Comparison of ENCODE assay signal across 16 cellular contexts in the genomic region with DNA sequence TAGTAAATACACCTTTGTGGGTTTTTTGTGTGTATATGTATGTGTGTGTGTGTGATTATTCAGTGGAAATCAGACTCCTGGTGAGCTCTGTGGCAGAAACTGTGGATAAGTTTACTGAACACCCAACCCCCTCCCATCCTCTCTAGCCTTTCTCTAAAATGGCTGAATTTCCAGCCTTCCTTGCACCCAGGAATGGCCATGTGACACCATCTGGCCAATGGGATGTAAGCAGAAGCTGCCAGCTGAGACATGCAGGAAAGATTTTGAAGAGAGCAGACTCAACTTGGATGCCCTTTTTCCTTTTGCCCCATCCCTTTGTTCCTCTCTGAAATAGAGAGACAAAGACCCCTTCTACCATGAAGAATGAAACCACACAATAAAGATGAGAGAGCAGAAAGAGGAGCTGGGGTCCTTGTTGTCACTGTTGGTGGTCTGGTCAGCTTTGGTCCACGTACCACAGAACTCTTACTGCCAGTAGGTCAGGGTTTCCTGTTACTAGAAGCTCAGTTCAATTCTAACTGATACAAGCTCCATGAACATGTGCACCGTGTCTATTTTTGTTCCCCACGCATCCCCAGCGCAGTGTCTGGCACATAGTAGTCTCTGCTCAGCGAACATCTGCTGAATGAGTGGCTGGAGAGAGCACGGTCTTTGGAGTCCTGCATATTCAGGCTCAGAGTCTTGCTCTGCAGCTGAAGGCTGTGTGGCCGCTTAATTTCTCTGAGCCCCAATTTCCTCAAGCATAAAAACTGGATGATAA. TPM values are rescaled to one million over a fixed set of nuclear protein-coding genes. Genes with fewer than 3 reads are reported as not detected.
DNase-seq lines count a peak whose midpoint lies in the region; ATAC-seq, FAIRE-seq and TF ChIP-seq lines count a peak whose summit lies in the region.
"Had no signal": no experiment of that assay in that cellular context is flagged by ENCODE, and none has a peak within 500 bp of the region (broad histone marks: within the 10 kb centered on the region; RNA-seq: fewer than 3 reads in every experiment).

No MANE protein-coding gene starts in this region.

- no peak for TF ChIP-seq POLR2A in K562 (conservative IDR thresholded peaks at IDR 0.05)

- no peak for TF ChIP-seq RAD21 in K562 (CRISPR knock-in tag; conservative IDR thresholded peaks at IDR 0.05 in 1 of 2, IDR thresholded peaks at IDR 0.05 in 1 of 2)

- no peak overlapping the region for H3K4me3 Mint-ChIP-seq in activated T-cell treated with anti-CD3 and anti-CD28 coated beads, Interleukin-2, amount 50 U/mL, for 4 hours
- H3K4me3 Mint-ChIP-seq: CD4-positive, CD25-positive, alpha-beta regulatory T cell had no signal

- no peaks in the 10 kb centered on the region for H3F3A ChIP-seq in smooth muscle cell (ENCODE audit: low read depth)

- no peak overlapping the region for H3K4me2 ChIP-seq in K562 (ENCODE audit: insufficient read depth, low read length)
- H3K4me2 ChIP-seq in smooth muscle cell = no peak overlapping the region

- no peaks in the 10 kb centered on the region; a peak in 1 of 5 replicates for H3K27me3 ChIP-seq in K562 (ENCODE audit: control insufficient read depth in 2 of 2, insufficient read depth in 2 of 2, low read length in 2 of 2)
- no peaks in the 10 kb centered on the region for H3K27me3 ChIP-seq in psoas muscle (ENCODE audit: insufficient read depth in 3 of 3, low read length in 2 of 3)
- H3K27me3 ChIP-seq in smooth muscle cell (ENCODE audit: low read depth) = peaks cover 3% of the 10 kb centered on the region
- H3K27me3 ChIP-seq: BLaER1 treated with 17β-estradiol and CSF1 and Interleukin-3, amounts not matched to agents 10 nM and 100 nM had no signal

- TF ChIP-seq EP300 in K562 (IDR thresholded peaks at IDR 0.05; ENCODE audit: low read length) = no peak

- H3K27me3 Mint-ChIP-seq in activated T-cell treated with anti-CD3 and anti-CD28 coated beads, Interleukin-2, amount 50 U/mL, for 4 hours (ENCODE audit: low read depth) = peaks cover 9% of the 10 kb centered on the region
- H3K27me3 Mint-ChIP-seq: CD4-positive, CD25-positive, alpha-beta regulatory T cell had no signal

- no peak for TF ChIP-seq CTCF in K562 (IDR thresholded peaks at IDR 0.05 in 2 of 3, conservative IDR thresholded peaks at IDR 0.05 in 1 of 3; ENCODE audit: insufficient read depth in 2 of 3, low read depth in 1 of 3, low read length in 3 of 3)
- no peak for TF ChIP-seq CTCF in psoas muscle (IDR thresholded peaks at IDR 0.05)
- no peak for TF ChIP-seq CTCF in smooth muscle cell (IDR thresholded peaks at IDR 0.05; ENCODE audit: borderline replicate concordance, insufficient read depth, poor library complexity, severe bottlenecking)

- 0% methylated on average over 4 of the region's 7 CpGs for WGBS in K562 (ENCODE audit: insufficient coverage, low coverage, missing lambda C conversion rate)
- WGBS in psoas muscle, 3 donors = 33 to 46% (median 39%) methylated on average over 7 of the region's 7 CpGs
- WGBS in smooth muscle cell (ENCODE audit: low lambda C conversion rate) = 93% methylated on average over 7 of the region's 7 CpGs

- POLR2A ChIA-PET in K562 (lab: Yijun Ruan, JAX) = no interaction called here

- H2AFZ ChIP-seq in K562 (ENCODE audit: low read depth, low read length) (no peak overlapping the region), smooth muscle cell (ENCODE audit: low read depth) (no peak overlapping the region)

- ATAC-seq in K562 (no peak), psoas muscle (peak; percentile 59 to 76 (median 70))
- ATAC-seq in activated T-cell treated with anti-CD3 and anti-CD28 coated beads, Interleukin-2, amount 50 U/mL, for 4 hours = no peak
- ATAC-seq: HCT116 had no signal

- in situ Hi-C loops in K562 (cut with MboI) = no loop called here

- intact Hi-C loops in K562 (cut with micrococcal nuclease) (no loop called here), psoas muscle (cut with DNase I) (no loop called here)

- H3K9me3 ChIP-seq in K562 (replicated peaks; ENCODE audit: control insufficient read depth, insufficient read depth, low read depth, low read length) = no peaks in the 10 kb centered on the region
- no peaks in the 10 kb centered on the region for H3K9me3 ChIP-seq in psoas muscle
- H3K9me3 ChIP-seq in smooth muscle cell (replicated peaks; ENCODE audit: low read depth) = no peaks in the 10 kb centered on the region

- no peaks in the 10 kb centered on the region for H3K9me1 ChIP-seq in K562 (ENCODE audit: control insufficient read depth, insufficient read depth, low read length)

- H3K27ac ChIP-seq in K562 (ENCODE audit: extremely low read depth, low read depth, low read length) (no peak overlapping the region), psoas muscle (no peak overlapping the region), smooth muscle cell (ENCODE audit: low read depth) (no peak overlapping the region)
- H3K27ac ChIP-seq: BLaER1 treated with 17β-estradiol and CSF1 and Interleukin-3, amounts not matched to agents 10 nM and 100 nM had no signal

- DNase-seq in K562 (ENCODE audit: extremely low read depth in 1 of 4, low spot score in 3 of 4) (no peak), islet precursor cell (peak; percentile 22), psoas muscle (no peak), NCI-H345 (lab: John Stamatoyannopoulos, UW) (no peak), NCI-H146 (lab: John Stamatoyannopoulos, UW) (no peak), smooth muscle cell (lab: John Stamatoyannopoulos, UW; ENCODE audit: unreplicated experiment) (no peak)
- no peak for DNase-seq in activated T-cell treated with anti-CD3 and anti-CD28 coated beads, Interleukin-2, amount 50 U/mL, for 4 hours
- DNase-seq: CD4-positive, CD25-positive, alpha-beta regulatory T cell; DMS53; GF-D8; IMR-90 had no signal

- H3K79me2 ChIP-seq in K562 (ENCODE audit: control insufficient read depth, insufficient read depth, low read length) (no peaks in the 10 kb centered on the region), smooth muscle cell (ENCODE audit: low read depth) (no peaks in the 10 kb centered on the region)

- H4K20me1 ChIP-seq in K562 (replicated peaks; ENCODE audit: control insufficient read depth, insufficient read depth, low read length) (no peaks in the 10 kb centered on the region), smooth muscle cell (ENCODE audit: low read depth) (no peaks in the 10 kb centered on the region)
- H4K20me1 ChIP-seq: BLaER1 treated with 17β-estradiol and CSF1 and Interleukin-3, amounts not matched to agents 10 nM and 100 nM had no signal

- H3K4me1 ChIP-seq in K562 (replicated peaks in 1 of 2; ENCODE audit: control insufficient read depth in 2 of 2, insufficient read depth in 2 of 2, low read length in 2 of 2) (no peaks in the 10 kb centered on the region), psoas muscle (peaks cover 40% of the 10 kb centered on the region), smooth muscle cell (ENCODE audit: low read depth) (no peaks in the 10 kb centered on the region)

- H3K9ac ChIP-seq in K562 (ENCODE audit: insufficient read depth in 1 of 2, low read depth in 2 of 2, low read length in 2 of 2) = no peak overlapping the region
- no peak overlapping the region for H3K9ac ChIP-seq in smooth muscle cell (ENCODE audit: low read depth)
- H3K9ac ChIP-seq: BLaER1 treated with 17β-estradiol and CSF1 and Interleukin-3, amounts not matched to agents 10 nM and 100 nM had no signal

- H3K4me3 ChIP-seq in K562 (no peak overlapping the region), psoas muscle (no peak overlapping the region), smooth muscle cell (no peak overlapping the region)
- H3K4me3 ChIP-seq: BLaER1 treated with 17β-estradiol and CSF1 and Interleukin-3, amounts not matched to agents 10 nM and 100 nM had no signal

- H3K4me1 Mint-ChIP-seq in activated T-cell treated with anti-CD3 and anti-CD28 coated beads, Interleukin-2, amount 50 U/mL, for 4 hours (ENCODE audit: low read depth) = no peaks in the 10 kb centered on the region
- H3K4me1 Mint-ChIP-seq: CD4-positive, CD25-positive, alpha-beta regulatory T cell had no signal

- CTCF ChIA-PET in K562 (lab: Yijun Ruan, JAX; ENCODE audit: low intra/inter-chr PET ratio) = no interaction called here

- no peak for FAIRE-seq in K562 (lab: Jason Lieb, UNC)
- FAIRE-seq: GM19239, H54 had no signal

- no TSS peak for BruUV-seq in K562 (replicated peaks; lab: Mats Ljungman, UMichigan)

- no peaks in the 10 kb centered on the region for H3K9me3 Mint-ChIP-seq in activated T-cell treated with anti-CD3 and anti-CD28 coated beads, Interleukin-2, amount 50 U/mL, for 4 hours

- no peaks in the 10 kb centered on the region for H3K36me3 ChIP-seq in K562 (ENCODE audit: control insufficient read depth, insufficient read depth, low read length)
- H3K36me3 ChIP-seq in psoas muscle (ENCODE audit: insufficient read depth in 1 of 2, low read depth in 1 of 2) = no peaks in the 10 kb centered on the region
- H3K36me3 ChIP-seq in smooth muscle cell (ENCODE audit: low read depth) = no peaks in the 10 kb centered on the region
- H3K36me3 ChIP-seq: BLaER1 treated with 17β-estradiol and CSF1 and Interleukin-3, amounts not matched to agents 10 nM and 100 nM had no signal

- H3K36me3 Mint-ChIP-seq in activated T-cell treated with anti-CD3 and anti-CD28 coated beads, Interleukin-2, amount 50 U/mL, for 4 hours (ENCODE audit: insufficient read depth) = no peaks in the 10 kb centered on the region
- H3K36me3 Mint-ChIP-seq: CD4-positive, CD25-positive, alpha-beta regulatory T cell had no signal

RNA-seq across cellular contexts. Expression of a gene that starts 57.5 kb away (rescaled TPM):
- total RNA-seq in K562 (2011; cell fraction: chromatin; rRNA removed; ENCODE audit: low replicate concordance) = not detected in 2 replicates
- total RNA-seq in K562 (2011; cell fraction: nucleolus; rRNA removed) = not detected in 2 replicates
- not detected in 2 replicates for total RNA-seq in K562 (2011; cell fraction: nucleoplasm; rRNA removed)
- total RNA-seq in K562 (2014; rRNA removed) (not detected in 2 replicates), K562 (2014; rRNA removed; fragmentation: Illumina TruSeq; extraction: Trizol) (not detected in 2 replicates), K562 (2015; rRNA removed; fragmentation: Illumina TruSeq; extraction: Trizol) (not detected in 2 replicates), K562 (2021) (not detected in 2 replicates), psoas muscle (under 1 TPM in 1 of 4 donors, not detected in 3; 0.06 TPM), smooth muscle cell (1.8 and 2.1 TPM in 2 replicates)
- polyA plus RNA-seq in K562 (2011; rRNA removed) (not detected in 2 replicates), K562 (2014; fragmentation: Illumina TruSeq; extraction: Trizol) (not detected in 2 replicates), K562 (2014; fragmentation: Nextera tagmentation; extraction: Ambion mirVana) (not detected), K562 (2014; rRNA removed) (not detected in 2 replicates), psoas muscle (under 1 TPM in 1 of 3 donors, not detected in 2; 0.04 TPM), smooth muscle cell (1.5 and 2.1 TPM in 2 replicates)
- polyA plus RNA-seq in K562 (2011; cell fraction: cytosol; rRNA removed) = not detected in 2 replicates
- not detected in 2 replicates for polyA plus RNA-seq in K562 (2011; cell fraction: nucleus; rRNA removed)
- polyA plus RNA-seq in K562 (2012) = 0.06 TPM in 1 of 2 replicates, not detected in the other
- not detected in 2 replicates for polyA minus RNA-seq in K562 (2011; rRNA and poly(A)+ RNA removed)
- polyA minus RNA-seq in K562 (2011; cell fraction: cytosol; rRNA and poly(A)+ RNA removed) = not detected in 2 replicates
- not detected in 2 replicates for polyA minus RNA-seq in K562 (2011; cell fraction: nucleus; rRNA and poly(A)+ RNA removed)
- total RNA-seq in activated T-cell treated with anti-CD3 and anti-CD28 coated beads, Interleukin-2, amount 50 U/mL, for 4 hours = not detected
- total RNA-seq: CD4-positive, CD25-positive, alpha-beta regulatory T cell; HT-29; IMR-90 had no signal
- polyA plus RNA-seq: CD4-positive, CD25-positive, alpha-beta regulatory T cell; IMR-90 had no signal

Comparison
In these comparisons a context has a peak if more than half of its experiments do, and no peak if none do; other contexts are left out.
1. ATAC-seq: peak in psoas muscle (4 of 4); none in K562 (single experiment) and activated T-cell treated with anti-CD3 and anti-CD28 coated beads, Interleukin-2, amount 50 U/mL, for 4 hours (0 of 2).